Comparison of ENCODE assay signal across 1 cellular context in genomic region chr7:151136515-151136908, GRCh38.
TF ChIP-seq lines count a peak whose summit lies in the region.

No MANE protein-coding gene starts in this region.

TF ChIP-seq in HepG2, 621 proteins besides CTCF, POLR2A, EP300 and RAD21:
- TF ChIP-seq RBM22 (optimal IDR thresholded peaks at IDR 0.05; ENCODE audit: low read length) (peak; percentile 14), ZKSCAN5 (CRISPR knock-in tag; IDR thresholded peaks at IDR 0.05) (no peak)
TF ChIP-seq in HepG2: peak in this region for 1.
